Comparison of ENCODE assay signal across 23 cellular contexts in the genomic region with DNA sequence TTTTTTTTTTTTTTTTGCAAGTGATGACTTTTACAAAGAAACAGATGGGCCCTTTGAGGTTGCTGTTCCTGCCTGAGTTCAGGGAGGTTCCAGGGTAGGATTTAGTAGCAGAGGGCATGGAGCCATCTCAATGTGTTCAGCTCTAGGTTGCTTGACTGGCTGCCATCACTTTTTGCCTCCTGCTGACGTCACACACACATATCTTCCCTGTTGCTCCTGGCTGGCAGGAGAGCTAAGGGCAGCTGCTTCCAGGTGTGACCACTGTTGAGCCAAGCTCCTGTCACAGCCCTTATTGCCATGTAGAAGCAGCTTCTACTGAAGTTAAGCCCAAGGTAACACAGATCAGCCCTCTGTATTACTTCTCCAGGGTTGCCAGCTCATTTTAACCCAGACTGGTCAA.
"Had no signal": no experiment of that assay in that cellular context is flagged by ENCODE, and none has a peak within 500 bp of the region (broad histone marks: within the 10 kb centered on the region; RNA-seq: fewer than 3 reads in every experiment).

No MANE protein-coding gene starts in this region.

- H3K9me3 ChIP-seq: SJSA1 had no signal

- H3K27me3 ChIP-seq: SJSA1 had no signal

- H3K4me3 ChIP-seq: SJSA1, SK-N-MC had no signal

- H3K4me2 ChIP-seq: KMS-11 had no signal

- H3K9ac ChIP-seq: KMS-11 had no signal

- DNase-seq: IMR-90; Kasumi-1; MM.1S; NCI-H1092 treated with DMSO at 0.1 percent for 48 hours; NCI-H1436; NCI-H187; NCI-H2029; NCI-H2081 treated with DMSO at 0.1 percent for 48 hours; NCI-H2171; NCI-H226; NCI-H446; NCI-H510A; NCI-H524 treated with DMSO at 0.1 percent for 48 hours; NCI-H69; NCI-H774; NK-92 treated with Interleukin-12 subunit alpha and Interleukin-12 subunit beta, amount 100 ng/mL, for 24 hours; PC-3; SIG-M5 had no signal

- ATAC-seq: Panc1, PC-3 had no signal

- H3K36me3 ChIP-seq: SJSA1 had no signal

- H3K4me1 ChIP-seq: SJSA1 had no signal

- H3K27ac ChIP-seq: KMS-11, RWPE1, SJSA1, SK-N-MC had no signal
